ENCODE assay signal across 32 cellular contexts in the genomic region with DNA sequence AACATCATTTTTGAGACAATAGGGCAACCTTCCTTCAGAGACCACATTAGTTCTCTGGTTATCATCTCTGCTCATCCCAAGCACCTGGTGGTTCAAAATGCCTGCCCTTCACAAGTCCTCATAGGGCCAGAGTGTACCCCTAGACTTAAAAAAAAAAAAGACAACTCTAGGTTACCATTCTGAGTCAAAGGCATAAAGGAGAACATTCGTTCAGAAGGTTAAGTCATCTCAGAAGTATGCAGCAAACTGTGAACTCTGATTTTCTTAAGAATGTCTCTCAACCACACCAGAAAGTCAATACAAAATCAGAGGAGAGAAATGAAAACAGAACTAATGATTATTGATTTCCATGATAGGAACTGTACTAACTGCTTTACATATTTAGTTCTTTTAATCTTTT. TPM values are rescaled to one million over a fixed set of nuclear protein-coding genes. Genes with fewer than 3 reads are reported as not detected.
DNase-seq lines count a peak whose midpoint lies in the region; ATAC-seq and TF ChIP-seq lines count a peak whose summit lies in the region.
"Had no signal": no experiment of that assay in that cellular context is flagged by ENCODE, and none has a peak within 500 bp of the region (broad histone marks: within the 10 kb centered on the region; RNA-seq: fewer than 3 reads in every experiment).

No MANE protein-coding gene starts in this region.

- H3K27me3 Mint-ChIP-seq in activated naive CD4-positive, alpha-beta T cell treated with anti-CD3 and anti-CD28 coated beads for 36 hours (ENCODE audit: low read depth) = peaks cover 14% of the 10 kb centered on the region
- H3K27me3 Mint-ChIP-seq: CD4-positive, CD25-positive, alpha-beta regulatory T cell; memory B cell had no signal

- TF ChIP-seq CTCF in OCI-LY3 (IDR thresholded peaks at IDR 0.05; ENCODE audit: low read depth, low read length) = no peak

- H3K4me2 ChIP-seq in OCI-LY3 (ENCODE audit: low read length) = peak overlapping the region; percentile 56

- peak overlapping the region; percentile 92 for H3K27ac ChIP-seq in OCI-LY3 (ENCODE audit: low read length)
- no peak overlapping the region for H3K27ac ChIP-seq in effector memory CD4-positive, alpha-beta T cell (ENCODE audit: insufficient read depth, low read length, poor library complexity, severe bottlenecking)
- H3K27ac ChIP-seq: esophagus muscularis mucosa, Peyer's patch, thoracic aorta had no signal

- no peak overlapping the region for H2AFZ ChIP-seq in OCI-LY3 (ENCODE audit: low read depth, low read length)

- peak overlapping the region; percentile 5 for H3K4me3 ChIP-seq in OCI-LY3 (ENCODE audit: low read length)
- no peak overlapping the region for H3K4me3 ChIP-seq in effector memory CD4-positive, alpha-beta T cell (ENCODE audit: insufficient read depth, low read depth, low read length, poor library complexity, severe bottlenecking)
- H3K4me3 ChIP-seq: esophagus muscularis mucosa, HAP-1, Peyer's patch, thoracic aorta had no signal

- CTCF ChIA-PET in activated naive CD4-positive, alpha-beta T cell treated with anti-CD3 and anti-CD28 coated beads for 36 hours (lab: Charles Lee) = no interaction called here

- no peaks in the 10 kb centered on the region for H3K9me3 ChIP-seq in OCI-LY3 (ENCODE audit: insufficient read depth, low read length)
- H3K9me3 ChIP-seq in effector memory CD4-positive, alpha-beta T cell (ENCODE audit: control insufficient read depth, low read length) = no peaks in the 10 kb centered on the region
- H3K9me3 ChIP-seq: esophagus muscularis mucosa, HAP-1, Peyer's patch, thoracic aorta had no signal

- no peak for DNase-seq in activated naive CD4-positive, alpha-beta T cell treated with anti-CD3 and anti-CD28 coated beads, Interleukin-2, amount 50 U/mL, for 72 hours (ENCODE audit: low spot score in 2 of 2)
- DNase-seq in activated naive CD4-positive, alpha-beta T cell treated with anti-CD3 and anti-CD28 coated beads for 36 hours = no peak
- no peak for DNase-seq in NCI-H128 (lab: John Stamatoyannopoulos, UW; ENCODE audit: unreplicated experiment)
- no peak for DNase-seq in NCI-H1436 (lab: John Stamatoyannopoulos, UW)
- no peak for DNase-seq in effector memory CD4-positive, alpha-beta T cell
- DNase-seq: activated CD4-positive, CD25-positive, alpha-beta regulatory T cell treated with anti-CD3 and anti-CD28 coated beads, Interleukin-2, amount 50 U/mL, for 72 hours; activated CD8-positive, alpha-beta memory T cell treated with anti-CD3 and anti-CD28 coated beads for 24 hours; activated naive CD4-positive, alpha-beta T cell treated with Interleukin-2 at 50 U/mL for 16 hours; activated T-cell treated with anti-CD3 and anti-CD28 coated beads for 4 hours; AML-193; amniotic stem cell; CD4-positive, CD25-positive, alpha-beta regulatory T cell; cerebellar nuclear complex; dermis blood vessel endothelial cell; DND-41; foreskin fibroblast; Kasumi-1; NCI-H1694; NCI-H446 treated with DMSO at 0.1 percent for 48 hours; NCI-H774; Peyer's patch; SHP77 treated with DMSO at 0.1 percent for 48 hours; stimulated activated naive CD4-positive, alpha-beta T cell treated with Interleukin-2 at 50 U/mL for 16 hours had no signal

- ATAC-seq in activated naive CD4-positive, alpha-beta T cell treated with anti-CD3 and anti-CD28 coated beads, Interleukin-2, amount 50 U/mL, for 72 hours = peak; percentile 26 to 81
- peak; percentile 57 for ATAC-seq in HG02884 (IDR thresholded peaks at IDR 0.05; ENCODE audit: unreplicated experiment)
- ATAC-seq: left lobe of liver had no signal

- no peaks in the 10 kb centered on the region for H4K20me1 ChIP-seq in OCI-LY3 (ENCODE audit: insufficient read depth, low read length)

- H3K27me3 ChIP-seq in OCI-LY3 (ENCODE audit: low read depth, low read length) = no peaks in the 10 kb centered on the region
- no peaks in the 10 kb centered on the region for H3K27me3 ChIP-seq in effector memory CD4-positive, alpha-beta T cell (replicated peaks; ENCODE audit: control insufficient read depth, insufficient read depth, low read length, poor library complexity, severe bottlenecking)
- H3K27me3 ChIP-seq: esophagus muscularis mucosa, Peyer's patch had no signal

- no peak overlapping the region for H3K4me3 Mint-ChIP-seq in activated naive CD4-positive, alpha-beta T cell treated with anti-CD3 and anti-CD28 coated beads for 36 hours
- H3K4me3 Mint-ChIP-seq: brain; CD4-positive, CD25-positive, alpha-beta regulatory T cell; memory B cell; nephron had no signal

- peak overlapping the region in 1 of 2 donors; percentile 91 for H3K27ac Mint-ChIP-seq in activated naive CD4-positive, alpha-beta T cell treated with anti-CD3 and anti-CD28 coated beads, Interleukin-2, amount 50 U/mL, for 72 hours
- H3K27ac Mint-ChIP-seq in activated naive CD4-positive, alpha-beta T cell treated with anti-CD3 and anti-CD28 coated beads for 36 hours = no peak overlapping the region
- H3K27ac Mint-ChIP-seq: brain; CD4-positive, CD25-positive, alpha-beta regulatory T cell; memory B cell; nephron had no signal

- H3K4me1 ChIP-seq in OCI-LY3 (ENCODE audit: low read length) = peaks cover 91% of the 10 kb centered on the region
- H3K4me1 ChIP-seq in effector memory CD4-positive, alpha-beta T cell (ENCODE audit: control insufficient read depth, insufficient read depth, low read length, poor library complexity, severe bottlenecking) = no peaks in the 10 kb centered on the region
- H3K4me1 ChIP-seq: HAP-1, Peyer's patch had no signal

- intact Hi-C loops in activated naive CD4-positive, alpha-beta T cell treated with anti-CD3 and anti-CD28 coated beads for 36 hours (cut with micrococcal nuclease) = no loop called here

- peaks cover 0 to 4% of the 10 kb centered on the region in 2 donors for H3K9me3 Mint-ChIP-seq in activated naive CD4-positive, alpha-beta T cell treated with anti-CD3 and anti-CD28 coated beads, Interleukin-2, amount 50 U/mL, for 72 hours
- no peaks in the 10 kb centered on the region for H3K9me3 Mint-ChIP-seq in activated naive CD4-positive, alpha-beta T cell treated with anti-CD3 and anti-CD28 coated beads for 36 hours
- H3K9me3 Mint-ChIP-seq: brain, memory B cell, nephron had no signal

- peak overlapping the region; percentile 60 for H3K9ac ChIP-seq in OCI-LY3 (ENCODE audit: low read length)

- H3K4me1 Mint-ChIP-seq in activated naive CD4-positive, alpha-beta T cell treated with anti-CD3 and anti-CD28 coated beads for 36 hours (ENCODE audit: low read depth) = peaks cover 11% of the 10 kb centered on the region
- H3K4me1 Mint-ChIP-seq: brain; CD4-positive, CD25-positive, alpha-beta regulatory T cell had no signal

- H3K36me3 Mint-ChIP-seq in activated naive CD4-positive, alpha-beta T cell treated with anti-CD3 and anti-CD28 coated beads, Interleukin-2, amount 50 U/mL, for 72 hours = peaks cover 0 to 4% of the 10 kb centered on the region in 2 donors
- no peaks in the 10 kb centered on the region for H3K36me3 Mint-ChIP-seq in activated naive CD4-positive, alpha-beta T cell treated with anti-CD3 and anti-CD28 coated beads for 36 hours (ENCODE audit: low read depth)
- H3K36me3 Mint-ChIP-seq: brain; CD4-positive, CD25-positive, alpha-beta regulatory T cell; memory B cell had no signal

- no peaks in the 10 kb centered on the region for H3K36me3 ChIP-seq in OCI-LY3 (replicated peaks; ENCODE audit: low read depth, low read length)
- no peaks in the 10 kb centered on the region for H3K36me3 ChIP-seq in effector memory CD4-positive, alpha-beta T cell (ENCODE audit: control insufficient read depth, insufficient read depth, low read length)
- H3K36me3 ChIP-seq: esophagus muscularis mucosa, HAP-1, Peyer's patch, thoracic aorta had no signal

- H3K79me2 ChIP-seq in OCI-LY3 (ENCODE audit: low read length) = no peaks in the 10 kb centered on the region

RNA-seq across cellular contexts. Expression of gene BEND5, which starts 9.2 kb away (rescaled TPM):
- total RNA-seq in activated naive CD4-positive, alpha-beta T cell treated with anti-CD3 and anti-CD28 coated beads, Interleukin-2, amount 50 U/mL, for 72 hours = 10 to 100 TPM in 1 of 2 donors, under 1 TPM in 1; 0.73 to 51.0 TPM
- 1 to 10 TPM; 1.0 to 1.8 TPM for total RNA-seq in activated naive CD4-positive, alpha-beta T cell treated with anti-CD3 and anti-CD28 coated beads for 36 hours
